ENCODE assay signal across 8 cellular contexts in genomic region chr11:45982656-45983470, GRCh38.
DNase-seq lines count a peak whose midpoint lies in the region; ATAC-seq and TF ChIP-seq lines count a peak whose summit lies in the region.

No MANE protein-coding gene starts in this region.

- ATAC-seq in activated T-helper 17 cell treated with anti-CD3 and anti-CD28 coated beads, Interleukin-2, amount 50 U/mL, for 72 hours (replicated peaks), result peak; percentile 94

- no peaks in the 10 kb centered on the region for H3K36me3 ChIP-seq in breast epithelium

- H3K27me3 ChIP-seq in breast epithelium, result no peaks in the 10 kb centered on the region

- DNase-seq in MCF 10A (ENCODE audit: unreplicated experiment) (peak; percentile 83), breast epithelium (ENCODE audit: low spot score in 2 of 2) (no peak), hepatic stellate cell (ENCODE audit: low spot score) (peak; percentile 45), middle frontal gyrus (ENCODE audit: extremely low spot score, low spot score) (no peak), pons (ENCODE audit: low spot score) (no peak), CD1c-positive myeloid dendritic cell (ENCODE audit: extremely low spot score) (no peak)
- DNase-seq in stimulated activated CD4-positive, alpha-beta T cell treated with anti-CD3 and anti-CD28 coated beads, Interleukin-2, amount 100 ng/mL, for 48 hours, result peak; percentile 32 to 35

- no peaks in the 10 kb centered on the region for H3K4me1 ChIP-seq in breast epithelium

- no peak overlapping the region for H3K27ac Mint-ChIP-seq in MCF 10A (ENCODE audit: low read depth, unreplicated experiment)
- H3K27ac Mint-ChIP-seq in activated T-helper 17 cell treated with anti-CD3 and anti-CD28 coated beads, Interleukin-2, amount 50 U/mL, for 72 hours, result peak overlapping the region; percentile 53

- no peaks in the 10 kb centered on the region for H3K27me3 Mint-ChIP-seq in MCF 10A (ENCODE audit: insufficient read depth, unreplicated experiment)
- no peaks in the 10 kb centered on the region for H3K27me3 Mint-ChIP-seq in activated T-helper 17 cell treated with anti-CD3 and anti-CD28 coated beads, Interleukin-2, amount 50 U/mL, for 72 hours

- no peak overlapping the region for H3K27ac ChIP-seq in breast epithelium

- peaks cover 16% of the 10 kb centered on the region for H3K4me1 Mint-ChIP-seq in MCF 10A (ENCODE audit: insufficient read depth, unreplicated experiment)
- H3K4me1 Mint-ChIP-seq in activated T-helper 17 cell treated with anti-CD3 and anti-CD28 coated beads, Interleukin-2, amount 50 U/mL, for 72 hours, result peaks cover 28% of the 10 kb centered on the region

- no peak overlapping the region for H3K4me3 ChIP-seq in breast epithelium

- POLR2A ChIA-PET in MCF 10A (lab: Yijun Ruan, JAX), result interaction anchor here (0.6 to 1.1 kb wide), 7 partner anchors 8 to 1742 kb away, joined by 3 to 8 read pairs (median 3); no protein-coding TSS in a partner anchor

- CTCF ChIA-PET in MCF 10A (lab: Yijun Ruan, JAX), result interaction anchor here (0.5 to 6.1 kb wide), 7 partner anchors 12 to 361 kb away, joined by 3 to 64 read pairs (median 3); no protein-coding TSS in a partner anchor

- no peak overlapping the region for H3K4me3 Mint-ChIP-seq in MCF 10A (ENCODE audit: unreplicated experiment)
- peak overlapping the region; percentile 41 for H3K4me3 Mint-ChIP-seq in activated T-helper 17 cell treated with anti-CD3 and anti-CD28 coated beads, Interleukin-2, amount 50 U/mL, for 72 hours

- intact Hi-C loops in MCF 10A (cut with micrococcal nuclease) (no loop called here), breast epithelium (cut with DNase I; ENCODE audit: low total_unique reads) (no loop called here)

- BruUV-seq in MCF 10A (replicated peaks; lab: Mats Ljungman, UMichigan), result no TSS peak

- no peaks in the 10 kb centered on the region for H3K9me3 Mint-ChIP-seq in MCF 10A (ENCODE audit: unreplicated experiment)
- no peaks in the 10 kb centered on the region for H3K9me3 Mint-ChIP-seq in activated T-helper 17 cell treated with anti-CD3 and anti-CD28 coated beads, Interleukin-2, amount 50 U/mL, for 72 hours

- peaks cover 32% of the 10 kb centered on the region for H3K36me3 Mint-ChIP-seq in MCF 10A (ENCODE audit: insufficient read depth, unreplicated experiment)
- peaks cover 23% of the 10 kb centered on the region for H3K36me3 Mint-ChIP-seq in activated T-helper 17 cell treated with anti-CD3 and anti-CD28 coated beads, Interleukin-2, amount 50 U/mL, for 72 hours (ENCODE audit: low read depth)

- no peak for TF ChIP-seq POLR2A in breast epithelium (IDR thresholded peaks at IDR 0.05)

- TF ChIP-seq CTCF in MCF 10A (IDR thresholded peaks at IDR 0.05; ENCODE audit: unreplicated experiment) (no peak), breast epithelium (IDR thresholded peaks at IDR 0.05) (no peak)

- H3K9me3 ChIP-seq in breast epithelium, result no peaks in the 10 kb centered on the region

Comparison
In these comparisons a context has a peak if more than half of its experiments do, and no peak if none do; other contexts are left out.
1. DNase-seq: peak in MCF 10A (single experiment), hepatic stellate cell (single experiment) and stimulated activated CD4-positive, alpha-beta T cell treated with anti-CD3 and anti-CD28 coated beads, Interleukin-2, amount 100 ng/mL, for 48 hours (2 of 2); none in breast epithelium (0 of 2), middle frontal gyrus (single experiment), pons (single experiment) and CD1c-positive myeloid dendritic cell (single experiment).